33 cellular contexts compared by ENCODE assay signal in the genomic region with DNA sequence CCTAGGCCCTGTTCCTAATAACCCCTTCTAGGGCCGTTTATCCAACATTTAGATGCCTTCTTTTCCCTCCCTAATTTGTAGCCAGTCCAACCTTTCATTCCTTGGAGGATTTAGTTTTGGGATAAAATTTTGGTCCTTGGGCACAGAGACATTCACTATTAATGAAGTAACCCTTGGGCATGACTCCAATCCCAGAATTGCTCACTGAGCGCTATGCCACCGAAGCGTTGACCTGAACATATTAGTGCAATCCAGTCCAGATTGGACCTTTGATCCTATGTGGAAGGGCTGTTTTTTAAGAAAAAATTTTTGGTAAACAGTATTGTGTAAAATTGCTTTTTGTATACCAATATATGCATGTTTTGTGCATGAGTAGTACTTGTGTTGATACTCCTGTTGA. TPM values are rescaled to one million over a fixed set of nuclear protein-coding genes. Genes with fewer than 3 reads are reported as not detected.
"Had no signal": no experiment of that assay in that cellular context is flagged by ENCODE, and none has a peak within 500 bp of the region (broad histone marks: within the 10 kb centered on the region; RNA-seq: fewer than 3 reads in every experiment).

No MANE protein-coding gene starts in this region.

- DNase-seq: activated CD4-positive, alpha-beta T cell treated with anti-CD3 and anti-CD28 coated beads, Interleukin-2, amount 10 ng/mL, durations not matched to agents 24 days and 14 days; activated CD4-positive, alpha-beta T cell treated with anti-CD3 and anti-CD28 coated beads, Interleukin-2, amount 50 U/mL, for 4 hours; activated CD8-positive, alpha-beta T cell treated with anti-CD3 and anti-CD28 coated beads for 36 hours; activated effector memory CD4-positive, alpha-beta T cell treated with anti-CD3 and anti-CD28 coated beads, Interleukin-2, amount 50 U/mL, for 16 hours; activated naive CD4-positive, alpha-beta T cell; activated naive CD4-positive, alpha-beta T cell treated with anti-CD3 and anti-CD28 coated beads, Interleukin-2, amount 50 U/mL, for 16 hours; activated naive CD8-positive, alpha-beta T cell treated with anti-CD3 and anti-CD28 coated beads for 36 hours; activated T-cell treated with anti-CD3 and anti-CD28 coated beads, Interleukin-2, amount 50 U/mL, for 1 hour; activated T-cell treated with anti-CD3 and anti-CD28 coated beads, Interleukin-2, amount 50 U/mL, for 72 hours; amniotic stem cell; aorta; brain microvascular endothelial cell; Karpas-422; KBM-7; NCI-H1105; NCI-H1417 treated with DMSO at 0.1 percent for 48 hours; NCI-H1930; NCI-H2081 treated with DMSO at 0.1 percent for 48 hours; NCI-H226; NCI-H446 treated with DMSO at 0.1 percent for 48 hours; NCI-H524; NCI-H69; NK-92 treated with Interleukin-12 subunit alpha and Interleukin-12 subunit beta, amount 100 ng/mL, for 24 hours; PC-3; Peyer's patch; RPMI8226; SHP77 treated with DMSO at 0.1 percent for 48 hours; SK-N-SH had no signal

- H3K36me3 Mint-ChIP-seq: activated naive CD8-positive, alpha-beta T cell treated with anti-CD3 and anti-CD28 coated beads for 36 hours had no signal

- H3K4me3 ChIP-seq: Peyer's patch, SJSA1 had no signal

- H3K4me1 ChIP-seq: Peyer's patch, SJSA1 had no signal

- H3K27me3 ChIP-seq: brain microvascular endothelial cell, Peyer's patch, SJSA1 had no signal

- H3K4me1 Mint-ChIP-seq: activated naive CD8-positive, alpha-beta T cell treated with anti-CD3 and anti-CD28 coated beads for 36 hours; activated T-helper 17 cell treated with anti-CD3 and anti-CD28 coated beads, Interleukin-2, amount 50 U/mL, for 72 hours had no signal

- H3K4me3 Mint-ChIP-seq: activated CD4-positive, alpha-beta T cell treated with anti-CD3 and anti-CD28 coated beads, Interleukin-2, amount 10 ng/mL, durations not matched to agents 24 days and 14 days; activated CD8-positive, alpha-beta T cell treated with anti-CD3 and anti-CD28 coated beads for 36 hours; activated naive CD8-positive, alpha-beta T cell treated with anti-CD3 and anti-CD28 coated beads for 36 hours; activated T-cell treated with anti-CD3 and anti-CD28 coated beads, Interleukin-2, amount 50 U/mL, for 72 hours; activated T-helper 17 cell treated with anti-CD3 and anti-CD28 coated beads, Interleukin-2, amount 50 U/mL, for 72 hours; T-helper 1 cell treated with Interleukin-12 subunit alpha and Interleukin-12 subunit beta and Interleukin-4 antibody, amounts not matched to agents 30 μg/mL and 1 μg/mL, for 36 hours; T-helper 2 cell treated with Interferon-gamma antibody and Interleukin-4, amounts not matched to agents 5 μg/mL and 100 μg/mL, for 36 hours had no signal

- H3K9me3 ChIP-seq: Peyer's patch, SJSA1, SK-N-SH had no signal

- H3K36me3 ChIP-seq: SJSA1 had no signal

- H3K27ac ChIP-seq: brain microvascular endothelial cell, Peyer's patch, SJSA1 had no signal

- H3K27ac Mint-ChIP-seq: activated CD4-positive, alpha-beta T cell treated with anti-CD3 and anti-CD28 coated beads, Interleukin-2, amount 10 ng/mL, durations not matched to agents 24 days and 14 days; activated CD8-positive, alpha-beta T cell treated with anti-CD3 and anti-CD28 coated beads for 36 hours; activated naive CD8-positive, alpha-beta T cell treated with anti-CD3 and anti-CD28 coated beads for 36 hours; activated T-cell treated with anti-CD3 and anti-CD28 coated beads, Interleukin-2, amount 50 U/mL, for 72 hours; activated T-helper 17 cell treated with anti-CD3 and anti-CD28 coated beads, Interleukin-2, amount 50 U/mL, for 72 hours; T-helper 1 cell treated with Interleukin-12 subunit alpha and Interleukin-12 subunit beta and Interleukin-4 antibody, amounts not matched to agents 30 μg/mL and 1 μg/mL, for 36 hours; T-helper 2 cell treated with Interferon-gamma antibody and Interleukin-4, amounts not matched to agents 5 μg/mL and 100 μg/mL, for 36 hours had no signal

- H3K9me3 Mint-ChIP-seq: activated CD4-positive, alpha-beta T cell treated with anti-CD3 and anti-CD28 coated beads, Interleukin-2, amount 10 ng/mL, durations not matched to agents 24 days and 14 days; activated CD8-positive, alpha-beta T cell treated with anti-CD3 and anti-CD28 coated beads for 36 hours; activated naive CD8-positive, alpha-beta T cell treated with anti-CD3 and anti-CD28 coated beads for 36 hours; activated T-cell treated with anti-CD3 and anti-CD28 coated beads, Interleukin-2, amount 50 U/mL, for 72 hours; activated T-helper 17 cell treated with anti-CD3 and anti-CD28 coated beads, Interleukin-2, amount 50 U/mL, for 72 hours; T-helper 1 cell treated with Interleukin-12 subunit alpha and Interleukin-12 subunit beta and Interleukin-4 antibody, amounts not matched to agents 30 μg/mL and 1 μg/mL, for 36 hours; T-helper 2 cell treated with Interferon-gamma antibody and Interleukin-4, amounts not matched to agents 5 μg/mL and 100 μg/mL, for 36 hours had no signal

- H3K27me3 Mint-ChIP-seq: activated CD4-positive, alpha-beta T cell treated with anti-CD3 and anti-CD28 coated beads, Interleukin-2, amount 10 ng/mL, durations not matched to agents 24 days and 14 days; activated naive CD8-positive, alpha-beta T cell treated with anti-CD3 and anti-CD28 coated beads for 36 hours; activated T-helper 17 cell treated with anti-CD3 and anti-CD28 coated beads, Interleukin-2, amount 50 U/mL, for 72 hours had no signal

RNA-seq across cellular contexts. Expression of gene DACT1, which starts 10.0 kb away (rescaled TPM):
- total RNA-seq: MCF 10A had no signal
